In genomic region chr20:45056473-45057148, GRCh38 we compare ENCODE assay signal across 26 cellular contexts. TPM values are rescaled to one million over a fixed set of nuclear protein-coding genes. Genes with fewer than 3 reads are reported as not detected.
A peak's percentile ranks its signal among the peaks of the same experiment; 100 is the strongest.
DNase-seq lines count a peak whose midpoint lies in the region; ATAC-seq, FAIRE-seq and TF ChIP-seq lines count a peak whose summit lies in the region.
"Had no signal": no experiment of that assay in that cellular context is flagged by ENCODE, and none has a peak within 500 bp of the region (broad histone marks: within the 10 kb centered on the region; RNA-seq: fewer than 3 reads in every experiment).

No MANE protein-coding gene starts in this region.

- TF ChIP-seq CTCF in right lobe of liver (IDR thresholded peaks at IDR 0.05) (no peak), HepG2 (CRISPR knock-in tag; IDR thresholded peaks at IDR 0.05) (no peak), SU-DHL-6 (IDR thresholded peaks at IDR 0.05; ENCODE audit: insufficient read depth, low read length, poor library complexity, severe bottlenecking) (no peak), suprapubic skin (IDR thresholded peaks at IDR 0.05) (no peak)

- no TSS peak for BruUV-seq in HepG2 (replicated peaks; lab: Mats Ljungman, UMichigan)

- H3K36me3 ChIP-seq in right lobe of liver (no peaks in the 10 kb centered on the region), HepG2 (replicated peaks in 1 of 2; ENCODE audit: control insufficient read depth in 1 of 2, insufficient read depth in 2 of 2, low read length in 2 of 2) (peaks cover 11 to 36% of the 10 kb centered on the region in 2 experiments), SU-DHL-6 (ENCODE audit: low read length) (peaks cover 32% of the 10 kb centered on the region), suprapubic skin (peaks cover 8% of the 10 kb centered on the region)
- H3K36me3 ChIP-seq: breast epithelium had no signal

- no peaks in the 10 kb centered on the region for H3K27me3 ChIP-seq in right lobe of liver
- no peaks in the 10 kb centered on the region for H3K27me3 ChIP-seq in HepG2 (ENCODE audit: control insufficient read depth in 1 of 2, insufficient read depth in 2 of 2, low read length in 2 of 2)
- H3K27me3 ChIP-seq in SU-DHL-6 (ENCODE audit: low read length) = no peaks in the 10 kb centered on the region
- no peaks in the 10 kb centered on the region for H3K27me3 ChIP-seq in suprapubic skin
- H3K27me3 ChIP-seq: breast epithelium, heart right ventricle, sigmoid colon had no signal

- no peak for TF ChIP-seq EP300 in HepG2 (IDR thresholded peaks at IDR 0.05; ENCODE audit: low read depth in 2 of 2, low read length in 2 of 2)
- no peak for TF ChIP-seq EP300 in HepG2 (CRISPR knock-in tag; IDR thresholded peaks at IDR 0.05; ENCODE audit: borderline replicate concordance)
- no peak for TF ChIP-seq EP300 in suprapubic skin (IDR thresholded peaks at IDR 0.05)

- H2AFZ ChIP-seq in HepG2 (ENCODE audit: low read length) (no peak overlapping the region), SU-DHL-6 (ENCODE audit: low read depth, low read length, severe bottlenecking) (no peak overlapping the region)

- POLR2A ChIA-PET in HepG2 (lab: Yijun Ruan, JAX) = no interaction called here

- H3K79me2 ChIP-seq in HepG2 (ENCODE audit: insufficient read depth, low read length) (no peaks in the 10 kb centered on the region), SU-DHL-6 (ENCODE audit: insufficient read depth, low read length) (peaks cover 53% of the 10 kb centered on the region; the same call in 1 of the 2 replicates)

- H3K4me1 ChIP-seq in right lobe of liver (peaks cover 0 to 8% (median 0%) of the 10 kb centered on the region in 4 donors), HepG2 (ENCODE audit: insufficient read depth, low read length) (no peaks in the 10 kb centered on the region), suprapubic skin (peaks cover 15% of the 10 kb centered on the region)
- H3K4me1 ChIP-seq: breast epithelium had no signal

- H3K9ac ChIP-seq in HepG2 (ENCODE audit: insufficient read depth, low read depth, low read length) (no peak overlapping the region), SU-DHL-6 (ENCODE audit: low read length) (no peak overlapping the region)

- no peak for FAIRE-seq in HepG2 (lab: Jason Lieb, UNC)
- FAIRE-seq: endothelial cell of umbilical vein had no signal

- no peak for DNase-seq in right lobe of liver
- DNase-seq in HepG2 (ENCODE audit: low spot score) = no peak
- no peak for DNase-seq in left lobe of liver (ENCODE audit: low spot score)
- DNase-seq in substantia nigra (lab: John Stamatoyannopoulos, UW) = peak in 1 of 49 donors; percentile 9
- DNase-seq in NCI-H1417 treated with DMSO at 0.1 percent for 48 hours (lab: John Stamatoyannopoulos, UW) = no peak
- DNase-seq in suprapubic skin (ENCODE audit: low spot score in 2 of 2) = no peak
- DNase-seq: activated CD4-positive, CD25-positive, alpha-beta regulatory T cell treated with anti-CD3 and anti-CD28 coated beads, Interleukin-2, amount 50 U/mL, for 72 hours; DMS153; GDM1; H7; heart right ventricle; left cardiac atrium; mesenchymal stem cell; MM.1S; NCI-H146; NCI-H2171 treated with DMSO at 0.1 percent for 48 hours; NCI-H526; sigmoid colon; T1000 had no signal

- no peak for TF ChIP-seq RAD21 in HepG2 (CRISPR knock-in tag; IDR thresholded peaks at IDR 0.05)

- H3F3A ChIP-seq in SU-DHL-6 (ENCODE audit: insufficient read depth) = peaks cover 67% of the 10 kb centered on the region

- intact Hi-C loops in right lobe of liver (cut with DNase I) (no loop called here), HepG2 (cut with micrococcal nuclease; ENCODE audit: unreplicated experiment) (no loop called here)

- CTCF ChIA-PET in HepG2 (lab: Yijun Ruan, JAX; ENCODE audit: low intra/inter-chr PET ratio, low total read pairs) = no interaction called here

- H3K4me3 ChIP-seq in right lobe of liver (no peak overlapping the region), HepG2 (replicated peaks in 1 of 3; ENCODE audit: insufficient read depth in 1 of 3, low read depth in 2 of 3, low read length in 3 of 3) (no peak overlapping the region), SU-DHL-6 (ENCODE audit: insufficient read depth, low read length, poor library complexity, severe bottlenecking) (no peak overlapping the region), suprapubic skin (no peak overlapping the region)
- H3K4me3 ChIP-seq: breast epithelium, heart right ventricle, sigmoid colon had no signal

- peak in 3 of 4 donors; percentile 45 to 79 (median 52) for ATAC-seq in right lobe of liver
- no peak for ATAC-seq in HepG2
- ATAC-seq in left lobe of liver = peak; percentile 49
- ATAC-seq in GM21360 (IDR thresholded peaks at IDR 0.05; ENCODE audit: unreplicated experiment) = no peak
- ATAC-seq: heart right ventricle, left cardiac atrium had no signal

- WGBS in right lobe of liver (ENCODE audit: insufficient coverage, low coverage, low lambda C conversion rate, missing lambda C conversion rate) = 74% methylated on average over 3 of the region's 7 CpGs
- 89% methylated on average over 6 of the region's 7 CpGs for WGBS in HepG2 (ENCODE audit: low lambda C conversion rate)
- WGBS in suprapubic skin = 53% methylated on average over 5 of the region's 7 CpGs

- in situ Hi-C loops in HepG2 (cut with HindIII; ENCODE audit: extremely low pct_ligation_motif_present, low pct_unique_long_range_greater_than_20kb) = no loop called here

- no peaks in the 10 kb centered on the region for H4K20me1 ChIP-seq in HepG2 (ENCODE audit: insufficient read depth, low read length)
- H4K20me1 ChIP-seq in SU-DHL-6 (ENCODE audit: low read depth, low read length) = no peaks in the 10 kb centered on the region

- no peaks in the 10 kb centered on the region for H3K9me2 ChIP-seq in SU-DHL-6 (replicated peaks; ENCODE audit: insufficient read depth, low read length)

- H3K4me2 ChIP-seq in HepG2 (ENCODE audit: low read depth, low read length) = no peak overlapping the region
- no peak overlapping the region for H3K4me2 ChIP-seq in SU-DHL-6 (ENCODE audit: low read depth, low read length, poor library complexity, severe bottlenecking)

- H3K27ac ChIP-seq in right lobe of liver (no peak overlapping the region), HepG2 (ENCODE audit: extremely low read length, insufficient read depth, low read length) (no peak overlapping the region), SU-DHL-6 (ENCODE audit: low read depth, low read length) (peak overlapping the region; percentile 58; the same call in 1 of the 2 replicates), substantia nigra (ENCODE audit: low read depth, low read length, poor library complexity, severe bottlenecking) (peak overlapping the region; percentile 51), suprapubic skin (no peak overlapping the region)
- H3K27ac ChIP-seq: breast epithelium, heart right ventricle, HL-60, sigmoid colon had no signal

- H3K9me3 ChIP-seq in right lobe of liver (no peaks in the 10 kb centered on the region), HepG2 (ENCODE audit: low read length) (no peaks in the 10 kb centered on the region), SU-DHL-6 (ENCODE audit: insufficient read depth, low read length) (no peaks in the 10 kb centered on the region), suprapubic skin (no peaks in the 10 kb centered on the region)
- H3K9me3 ChIP-seq: breast epithelium, heart right ventricle, sigmoid colon had no signal

- no peak for TF ChIP-seq POLR2A in right lobe of liver (IDR thresholded peaks at IDR 0.05)
- TF ChIP-seq POLR2A in HepG2 (IDR thresholded peaks at IDR 0.05; ENCODE audit: insufficient read depth in 1 of 2, low read depth in 2 of 2, low read length in 2 of 2) = no peak
- TF ChIP-seq POLR2A in suprapubic skin (IDR thresholded peaks at IDR 0.05) = no peak

RNA-seq across cellular contexts. Expression of gene KCNS1, which starts 44.3 kb away (rescaled TPM):
- under 1 TPM in 1 of 6 experiments, not detected in 5; 0.12 TPM for total RNA-seq in right lobe of liver
- not detected in 2 replicates for total RNA-seq in HepG2 (2016; rRNA removed; fragmentation: Illumina TruSeq; extraction: Trizol)
- not detected in 2 replicates for total RNA-seq in HepG2 (2016; cell fraction: cytosol; rRNA removed; fragmentation: Illumina TruSeq; extraction: Trizol; ENCODE audit: low read depth)
- total RNA-seq in HepG2 (2016; cell fraction: insoluble cytoplasmic fraction; rRNA removed; fragmentation: Illumina TruSeq; extraction: Trizol) = not detected in 2 replicates
- not detected in 2 replicates for total RNA-seq in HepG2 (2016; cell fraction: membrane; rRNA removed; fragmentation: Illumina TruSeq; extraction: Trizol)
- total RNA-seq in HepG2 (2016; cell fraction: nucleus; rRNA removed; fragmentation: Illumina TruSeq; extraction: Trizol) = not detected in 2 replicates
- polyA plus RNA-seq in HepG2 (2011; rRNA removed) = 0.03 TPM in 1 of 2 replicates, not detected in the other
- polyA plus RNA-seq in HepG2 (2011; cell fraction: cytosol; rRNA removed) = not detected in 2 replicates
- not detected in 2 replicates for polyA plus RNA-seq in HepG2 (2011; cell fraction: nucleus; rRNA removed)
- not detected in 2 replicates for polyA plus RNA-seq in HepG2 (2012)
- not detected in 2 replicates for polyA plus RNA-seq in HepG2 (2016; cell fraction: cytosol; fragmentation: Illumina TruSeq; extraction: Trizol; ENCODE audit: low read depth)
- not detected in 2 replicates for polyA plus RNA-seq in HepG2 (2016; cell fraction: insoluble cytoplasmic fraction; fragmentation: Illumina TruSeq; extraction: Trizol; ENCODE audit: low read depth)
- polyA plus RNA-seq in HepG2 (2016; cell fraction: membrane; fragmentation: Illumina TruSeq; extraction: Trizol; ENCODE audit: low read depth) = not detected in 2 replicates
- polyA plus RNA-seq in HepG2 (2016; cell fraction: nucleus; fragmentation: Illumina TruSeq; extraction: Trizol; ENCODE audit: insufficient read depth, low read depth) = not detected in 2 replicates
- polyA minus RNA-seq in HepG2 (2011; rRNA and poly(A)+ RNA removed; ENCODE audit: low replicate concordance) = not detected in 2 replicates
- polyA minus RNA-seq in HepG2 (2011; cell fraction: cytosol; rRNA and poly(A)+ RNA removed) = not detected in 2 replicates
- polyA minus RNA-seq in HepG2 (2011; cell fraction: nucleus; rRNA and poly(A)+ RNA removed) = not detected in 2 replicates
- total RNA-seq in left lobe of liver = not detected
- total RNA-seq in suprapubic skin = 1 to 10 TPM; 1.0 to 5.5 (median 2.3) TPM

RNA-seq across cellular contexts. Expression of gene WFDC5, which starts 58.4 kb away (rescaled TPM):
- total RNA-seq in right lobe of liver (not detected), HepG2 (2016; rRNA removed; fragmentation: Illumina TruSeq; extraction: Trizol) (not detected in 2 replicates), left lobe of liver (not detected), suprapubic skin (100 to 1,000 TPM; 284 to 409 (median 356) TPM)
- not detected in 2 replicates for total RNA-seq in HepG2 (2016; cell fraction: cytosol; rRNA removed; fragmentation: Illumina TruSeq; extraction: Trizol; ENCODE audit: low read depth)
- not detected in 2 replicates for total RNA-seq in HepG2 (2016; cell fraction: insoluble cytoplasmic fraction; rRNA removed; fragmentation: Illumina TruSeq; extraction: Trizol)
- total RNA-seq in HepG2 (2016; cell fraction: membrane; rRNA removed; fragmentation: Illumina TruSeq; extraction: Trizol) = not detected in 2 replicates
- not detected in 2 replicates for total RNA-seq in HepG2 (2016; cell fraction: nucleus; rRNA removed; fragmentation: Illumina TruSeq; extraction: Trizol)
- polyA plus RNA-seq in HepG2 (2011; rRNA removed) = not detected in 2 replicates
- polyA plus RNA-seq in HepG2 (2011; cell fraction: cytosol; rRNA removed) = not detected in 2 replicates
- polyA plus RNA-seq in HepG2 (2011; cell fraction: nucleus; rRNA removed) = not detected in 2 replicates
- polyA plus RNA-seq in HepG2 (2012) = not detected in 2 replicates
- not detected in 2 replicates for polyA plus RNA-seq in HepG2 (2016; cell fraction: cytosol; fragmentation: Illumina TruSeq; extraction: Trizol; ENCODE audit: low read depth)
- polyA plus RNA-seq in HepG2 (2016; cell fraction: insoluble cytoplasmic fraction; fragmentation: Illumina TruSeq; extraction: Trizol; ENCODE audit: low read depth) = not detected in 2 replicates
- not detected in 2 replicates for polyA plus RNA-seq in HepG2 (2016; cell fraction: membrane; fragmentation: Illumina TruSeq; extraction: Trizol; ENCODE audit: low read depth)
- polyA plus RNA-seq in HepG2 (2016; cell fraction: nucleus; fragmentation: Illumina TruSeq; extraction: Trizol; ENCODE audit: insufficient read depth, low read depth) = not detected in 2 replicates
- polyA minus RNA-seq in HepG2 (2011; rRNA and poly(A)+ RNA removed; ENCODE audit: low replicate concordance) = not detected in 2 replicates
- not detected in 2 replicates for polyA minus RNA-seq in HepG2 (2011; cell fraction: cytosol; rRNA and poly(A)+ RNA removed)
- polyA minus RNA-seq in HepG2 (2011; cell fraction: nucleus; rRNA and poly(A)+ RNA removed) = not detected in 2 replicates
- total RNA-seq: activated CD8-positive, alpha-beta memory T cell treated with anti-CD3 and anti-CD28 coated beads for 36 hours; breast epithelium; endothelial cell of umbilical vein; H7; heart right ventricle; left cardiac atrium; sigmoid colon; temporal lobe had no signal
- polyA plus RNA-seq: endothelial cell of umbilical vein, heart right ventricle had no signal

Comparison
In these comparisons a context has a peak if more than half of its experiments do, and no peak if none do; other contexts are left out.
1. ATAC-seq: peak in right lobe of liver (3 of 4) and left lobe of liver (single experiment); none in HepG2 (single experiment) and GM21360 (single experiment).
2. H3K27ac ChIP-seq: peak in SU-DHL-6 (single experiment) and substantia nigra (single experiment); none in right lobe of liver (0 of 3), HepG2 (single experiment) and suprapubic skin (single experiment).
3. RNA of gene WFDC5, which starts 58.4 kb away (total RNA-seq): 284 to 409 TPM in suprapubic skin; not detected in right lobe of liver, not detected in HepG2 and not detected in left lobe of liver (single experiment); every median in the first group is over 100 times any median in the second.